Comparison of ENCODE assay signal across 19 cellular contexts in genomic region chr2:237232166-237232565, GRCh38.
"Had no signal": no experiment of that assay in that cellular context is flagged by ENCODE, and none has a peak within 500 bp of the region (broad histone marks: within the 10 kb centered on the region; RNA-seq: fewer than 3 reads in every experiment).

No MANE protein-coding gene starts in this region.

- ATAC-seq: activated T-cell treated with anti-CD3 and anti-CD28 coated beads, Interleukin-2, amount 50 U/mL, for 72 hours; body of pancreas had no signal

- H3K4me1 Mint-ChIP-seq: naive B cell had no signal

- H3K27ac ChIP-seq: body of pancreas, transverse colon had no signal

- H3K9me3 ChIP-seq: body of pancreas, transverse colon had no signal

- DNase-seq: activated CD4-positive, alpha-beta memory T cell treated with anti-CD3 and anti-CD28 coated beads for 36 hours; activated CD4-positive, alpha-beta T cell treated with anti-CD3 and anti-CD28 coated beads for 4 hours; activated CD4-positive, CD25-positive, alpha-beta regulatory T cell; activated effector memory CD4-positive, alpha-beta T cell treated with Interleukin-2 at 50 U/mL for 16 hours; activated naive CD4-positive, alpha-beta T cell treated with anti-CD3 and anti-CD28 coated beads for 36 hours; activated naive CD8-positive, alpha-beta T cell treated with anti-CD3 and anti-CD28 coated beads, Interleukin-2, amount 10 ng/mL, durations not matched to agents 7 days and 5 days; activated T-cell treated with anti-CD3 and anti-CD28 coated beads, Interleukin-2, amount 50 U/mL, for 72 hours; amygdala; body of pancreas; effector memory CD4-positive, alpha-beta T cell; hypothalamus; mesendoderm; naive B cell; nucleus accumbens; posterior cingulate gyrus; stimulated activated CD4-positive, alpha-beta T cell treated with anti-CD3 and anti-CD28 coated beads, Interleukin-1b, Interleukin-23, amount 100 ng/mL, for 48 hours; transverse colon had no signal

- H3K36me3 ChIP-seq: transverse colon had no signal

- H3K4me3 Mint-ChIP-seq: activated CD4-positive, alpha-beta memory T cell treated with anti-CD3 and anti-CD28 coated beads for 36 hours; activated naive CD4-positive, alpha-beta T cell treated with anti-CD3 and anti-CD28 coated beads for 36 hours; activated naive CD8-positive, alpha-beta T cell treated with anti-CD3 and anti-CD28 coated beads, Interleukin-2, amount 10 ng/mL, durations not matched to agents 7 days and 5 days; activated T-cell treated with anti-CD3 and anti-CD28 coated beads, Interleukin-2, amount 50 U/mL, for 72 hours; naive B cell; stimulated activated naive CD8-positive, alpha-beta T cell treated with anti-CD3 and anti-CD28 coated beads, Interleukin-15, Interleukin-2, amounts not matched to agents 100 ng/mL and 50 ng/mL, for 24 hours; T-helper 1 cell treated with Interleukin-12 subunit alpha and Interleukin-12 subunit beta and Interleukin-4 antibody, amounts not matched to agents 30 μg/mL and 1 μg/mL, for 36 hours had no signal

- H3K4me3 ChIP-seq: body of pancreas, transverse colon had no signal

- H3K27me3 ChIP-seq: body of pancreas, transverse colon had no signal

- H3K9me3 Mint-ChIP-seq: activated CD4-positive, alpha-beta memory T cell treated with anti-CD3 and anti-CD28 coated beads for 36 hours; activated naive CD4-positive, alpha-beta T cell treated with anti-CD3 and anti-CD28 coated beads for 36 hours; activated naive CD8-positive, alpha-beta T cell treated with anti-CD3 and anti-CD28 coated beads, Interleukin-2, amount 10 ng/mL, durations not matched to agents 7 days and 5 days; activated T-cell treated with anti-CD3 and anti-CD28 coated beads, Interleukin-2, amount 50 U/mL, for 72 hours; T-helper 1 cell treated with Interleukin-12 subunit alpha and Interleukin-12 subunit beta and Interleukin-4 antibody, amounts not matched to agents 30 μg/mL and 1 μg/mL, for 36 hours had no signal

- H3K27ac Mint-ChIP-seq: activated CD4-positive, alpha-beta memory T cell treated with anti-CD3 and anti-CD28 coated beads for 36 hours; activated naive CD4-positive, alpha-beta T cell treated with anti-CD3 and anti-CD28 coated beads for 36 hours; activated naive CD8-positive, alpha-beta T cell treated with anti-CD3 and anti-CD28 coated beads, Interleukin-2, amount 10 ng/mL, durations not matched to agents 7 days and 5 days; activated T-cell treated with anti-CD3 and anti-CD28 coated beads, Interleukin-2, amount 50 U/mL, for 72 hours; naive B cell; stimulated activated naive CD8-positive, alpha-beta T cell treated with anti-CD3 and anti-CD28 coated beads, Interleukin-15, Interleukin-2, amounts not matched to agents 100 ng/mL and 50 ng/mL, for 24 hours; T-helper 1 cell treated with Interleukin-12 subunit alpha and Interleukin-12 subunit beta and Interleukin-4 antibody, amounts not matched to agents 30 μg/mL and 1 μg/mL, for 36 hours had no signal

- H3K36me3 Mint-ChIP-seq: activated CD4-positive, alpha-beta memory T cell treated with anti-CD3 and anti-CD28 coated beads for 36 hours; activated naive CD8-positive, alpha-beta T cell treated with anti-CD3 and anti-CD28 coated beads, Interleukin-2, amount 10 ng/mL, durations not matched to agents 7 days and 5 days; naive B cell had no signal
